ENCODE assay signal across 29 cellular contexts in the genomic region with DNA sequence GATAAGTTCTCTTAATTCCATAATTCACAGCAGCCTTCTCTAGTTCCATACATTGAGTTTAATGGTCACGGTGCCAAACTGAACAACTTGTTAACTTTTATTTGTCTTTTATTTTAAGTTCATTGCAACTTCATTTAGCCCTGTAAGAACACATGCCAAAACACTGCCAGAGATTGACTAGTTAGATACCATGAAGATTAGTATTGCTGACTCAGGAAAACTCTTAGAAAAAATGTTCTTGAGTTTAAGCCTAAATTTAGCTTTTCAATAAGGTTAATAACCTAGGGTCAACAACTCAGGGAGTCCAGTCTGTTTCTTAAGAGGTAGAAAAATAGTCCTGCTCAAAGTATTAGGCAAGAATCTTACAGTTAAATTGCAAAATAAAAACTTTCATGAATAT. TPM values are rescaled to one million over a fixed set of nuclear protein-coding genes. Genes with fewer than 3 reads are reported as not detected.
A peak's percentile ranks its signal among the peaks of the same experiment; 100 is the strongest.
DNase-seq lines count a peak whose midpoint lies in the region; ATAC-seq, FAIRE-seq and TF ChIP-seq lines count a peak whose summit lies in the region.
"Had no signal": no experiment of that assay in that cellular context is flagged by ENCODE, and none has a peak within 500 bp of the region (broad histone marks: within the 10 kb centered on the region; RNA-seq: fewer than 3 reads in every experiment).

No MANE protein-coding gene starts in this region.

- H3K27ac ChIP-seq in HepG2 (ENCODE audit: extremely low read length, insufficient read depth, low read length) (no peak overlapping the region), right lobe of liver (no peak overlapping the region), K562 (ENCODE audit: extremely low read depth, low read depth, low read length) (no peak overlapping the region), pancreas (no peak overlapping the region)
- H3K27ac ChIP-seq: 22Rv1, BLaER1 had no signal

- TF ChIP-seq POLR2A in HepG2 (IDR thresholded peaks at IDR 0.05; ENCODE audit: insufficient read depth in 1 of 2, low read depth in 2 of 2, low read length in 2 of 2) (no peak), right lobe of liver (IDR thresholded peaks at IDR 0.05) (no peak), K562 (conservative IDR thresholded peaks at IDR 0.05) (no peak)

- H2AFZ ChIP-seq in HepG2 (ENCODE audit: low read length) (no peak overlapping the region), K562 (ENCODE audit: low read depth, low read length) (no peak overlapping the region)

- TF ChIP-seq EP300 in HepG2 (IDR thresholded peaks at IDR 0.05; ENCODE audit: low read depth in 2 of 2, low read length in 2 of 2) (no peak), HepG2 (CRISPR knock-in tag; IDR thresholded peaks at IDR 0.05; ENCODE audit: borderline replicate concordance) (no peak), K562 (IDR thresholded peaks at IDR 0.05; ENCODE audit: low read length) (no peak)

- H3K4me2 ChIP-seq in HepG2 (ENCODE audit: low read depth, low read length), result no peak overlapping the region
- no peak overlapping the region for H3K4me2 ChIP-seq in K562 (ENCODE audit: insufficient read depth, low read length)
- H3K4me2 ChIP-seq: BLaER1 had no signal

- CTCF ChIA-PET in HepG2 (lab: Yijun Ruan, JAX; ENCODE audit: low intra/inter-chr PET ratio, low total read pairs), result no interaction called here
- CTCF ChIA-PET in K562 (lab: Yijun Ruan, JAX; ENCODE audit: low intra/inter-chr PET ratio), result no interaction called here

- no peak for FAIRE-seq in HepG2 (lab: Jason Lieb, UNC)
- no peak for FAIRE-seq in K562 (lab: Jason Lieb, UNC)
- peak; percentile 17 for FAIRE-seq in pancreas (lab: Jason Lieb, UNC)
- FAIRE-seq: GM12891 had no signal

- BruUV-seq in HepG2 (replicated peaks; lab: Mats Ljungman, UMichigan) (no TSS peak), K562 (replicated peaks; lab: Mats Ljungman, UMichigan) (no TSS peak)

- no peaks in the 10 kb centered on the region for H3K9me1 ChIP-seq in K562 (ENCODE audit: control insufficient read depth, insufficient read depth, low read length)

- no peak overlapping the region for H3K4me3 ChIP-seq in HepG2 (replicated peaks in 1 of 3; ENCODE audit: insufficient read depth in 1 of 3, low read depth in 2 of 3, low read length in 3 of 3)
- no peak overlapping the region for H3K4me3 ChIP-seq in right lobe of liver
- H3K4me3 ChIP-seq in K562, result no peak overlapping the region
- no peak overlapping the region for H3K4me3 ChIP-seq in pancreas
- H3K4me3 ChIP-seq: BLaER1 had no signal

- TF ChIP-seq RAD21 in HepG2 (CRISPR knock-in tag; IDR thresholded peaks at IDR 0.05) (no peak), K562 (CRISPR knock-in tag; conservative IDR thresholded peaks at IDR 0.05 in 1 of 2, IDR thresholded peaks at IDR 0.05 in 1 of 2) (no peak)

- TF ChIP-seq CTCF in HepG2 (CRISPR knock-in tag; IDR thresholded peaks at IDR 0.05), result no peak
- no peak for TF ChIP-seq CTCF in right lobe of liver (IDR thresholded peaks at IDR 0.05)
- TF ChIP-seq CTCF in K562 (IDR thresholded peaks at IDR 0.05 in 2 of 3, conservative IDR thresholded peaks at IDR 0.05 in 1 of 3; ENCODE audit: insufficient read depth in 2 of 3, low read depth in 1 of 3, low read length in 3 of 3), result no peak
- no peak for TF ChIP-seq CTCF in pancreas (IDR thresholded peaks at IDR 0.05)

- in situ Hi-C loops in HepG2 (cut with HindIII; ENCODE audit: extremely low pct_ligation_motif_present, low pct_unique_long_range_greater_than_20kb) (no loop called here), K562 (cut with MboI) (no loop called here)

- DNase-seq in HepG2 (ENCODE audit: low spot score) (no peak), right lobe of liver (no peak), K562 (ENCODE audit: extremely low read depth in 1 of 4, low spot score in 3 of 4) (no peak), pancreas (no peak), NCI-H510A (lab: John Stamatoyannopoulos, UW) (no peak)
- DNase-seq: ACHN; BE2C; C1 segment of cervical spinal cord; CD4-positive, alpha-beta memory T cell; CD4-positive, CD25-positive, alpha-beta regulatory T cell; CD8-positive, alpha-beta memory T cell; COR-L47; DMS 273 treated with DMSO at 0.1 percent for 48 hours; DMS153; DMS53; DMS79; DND-41; EL; GDM1 had no signal

- H4K20me1 ChIP-seq in HepG2 (ENCODE audit: insufficient read depth, low read length) (no peaks in the 10 kb centered on the region), K562 (replicated peaks; ENCODE audit: control insufficient read depth, insufficient read depth, low read length) (no peaks in the 10 kb centered on the region)
- H4K20me1 ChIP-seq: BLaER1 had no signal

- peaks cover 13% of the 10 kb centered on the region; the same call in 1 of the 2 replicates for H3K9me3 ChIP-seq in HepG2 (ENCODE audit: low read length)
- H3K9me3 ChIP-seq in right lobe of liver, result no peaks in the 10 kb centered on the region
- no peaks in the 10 kb centered on the region for H3K9me3 ChIP-seq in K562 (replicated peaks; ENCODE audit: control insufficient read depth, insufficient read depth, low read depth, low read length)
- H3K9me3 ChIP-seq in pancreas, result no peaks in the 10 kb centered on the region
- H3K9me3 ChIP-seq: BE2C, BLaER1 had no signal

- ATAC-seq in HepG2, result no peak
- ATAC-seq in right lobe of liver, result no peak
- no peak for ATAC-seq in K562
- ATAC-seq in pancreas, result no peak
- ATAC-seq in HG03565 (IDR thresholded peaks at IDR 0.05; ENCODE audit: unreplicated experiment), result no peak

- no peaks in the 10 kb centered on the region for H3K79me2 ChIP-seq in HepG2 (ENCODE audit: insufficient read depth, low read length)
- no peaks in the 10 kb centered on the region for H3K79me2 ChIP-seq in K562 (ENCODE audit: control insufficient read depth, insufficient read depth, low read length)

- H3K4me1 ChIP-seq in HepG2 (ENCODE audit: insufficient read depth, low read length), result no peaks in the 10 kb centered on the region
- H3K4me1 ChIP-seq in right lobe of liver, result no peaks in the 10 kb centered on the region
- no peaks in the 10 kb centered on the region for H3K4me1 ChIP-seq in K562 (replicated peaks in 1 of 2; ENCODE audit: control insufficient read depth in 2 of 2, insufficient read depth in 2 of 2, low read length in 2 of 2)
- no peaks in the 10 kb centered on the region for H3K4me1 ChIP-seq in pancreas
- H3K4me1 ChIP-seq: BE2C, BLaER1 had no signal

- intact Hi-C loops in HepG2 (cut with micrococcal nuclease; ENCODE audit: unreplicated experiment), result no loop called here
- intact Hi-C loops in right lobe of liver (cut with DNase I), result no loop called here
- intact Hi-C loops in K562 (cut with micrococcal nuclease), result no loop called here
- intact Hi-C loops in pancreas (cut with DNase I), result no loop called here

- no peaks in the 10 kb centered on the region for H3K36me3 ChIP-seq in HepG2 (replicated peaks in 1 of 2; ENCODE audit: control insufficient read depth in 1 of 2, insufficient read depth in 2 of 2, low read length in 2 of 2)
- no peaks in the 10 kb centered on the region for H3K36me3 ChIP-seq in right lobe of liver
- no peaks in the 10 kb centered on the region for H3K36me3 ChIP-seq in K562 (ENCODE audit: control insufficient read depth, insufficient read depth, low read length)
- no peaks in the 10 kb centered on the region for H3K36me3 ChIP-seq in pancreas
- H3K36me3 ChIP-seq: BE2C, BLaER1 had no signal

- POLR2A ChIA-PET in HepG2 (lab: Yijun Ruan, JAX), result no interaction called here
- POLR2A ChIA-PET in K562 (lab: Yijun Ruan, JAX), result no interaction called here

- no peak overlapping the region for H3K9ac ChIP-seq in HepG2 (ENCODE audit: insufficient read depth, low read depth, low read length)
- H3K9ac ChIP-seq in K562 (ENCODE audit: insufficient read depth in 1 of 2, low read depth in 2 of 2, low read length in 2 of 2), result no peak overlapping the region
- H3K9ac ChIP-seq: BLaER1 had no signal

- H3K27me3 ChIP-seq in HepG2 (ENCODE audit: control insufficient read depth in 1 of 2, insufficient read depth in 2 of 2, low read length in 2 of 2) (no peaks in the 10 kb centered on the region), right lobe of liver (peaks cover 0 to 3% of the 10 kb centered on the region in 2 donors), K562 (ENCODE audit: control insufficient read depth in 2 of 2, insufficient read depth in 2 of 2, low read length in 2 of 2) (no peaks in the 10 kb centered on the region), pancreas (peaks cover 0 to 7% (median 0%) of the 10 kb centered on the region in 4 donors)
- H3K27me3 ChIP-seq: BE2C had no signal

- 5% methylated on average over 1 of the region's 1 CpG for WGBS in HepG2 (ENCODE audit: low lambda C conversion rate)
- 63% methylated on average over 1 of the region's 1 CpG for WGBS in right lobe of liver (ENCODE audit: insufficient coverage, low coverage, low lambda C conversion rate, missing lambda C conversion rate)
- 0% methylated on average over 1 of the region's 1 CpG for WGBS in K562 (ENCODE audit: insufficient coverage, low coverage, missing lambda C conversion rate)
- WGBS in pancreas, 2 donors, result 66 to 67% methylated on average over 1 of the region's 1 CpG

RNA-seq across cellular contexts. Expression of gene SPANXN2, which starts 25.7 kb away (rescaled TPM):
- not detected in 2 replicates for total RNA-seq in HepG2 (2016; rRNA removed; fragmentation: Illumina TruSeq; extraction: Trizol)
- total RNA-seq in HepG2 (2016; cell fraction: cytosol; rRNA removed; fragmentation: Illumina TruSeq; extraction: Trizol; ENCODE audit: low read depth), result not detected in 2 replicates
- not detected in 2 replicates for total RNA-seq in HepG2 (2016; cell fraction: insoluble cytoplasmic fraction; rRNA removed; fragmentation: Illumina TruSeq; extraction: Trizol)
- total RNA-seq in HepG2 (2016; cell fraction: membrane; rRNA removed; fragmentation: Illumina TruSeq; extraction: Trizol), result not detected in 2 replicates
- not detected in 2 replicates for total RNA-seq in HepG2 (2016; cell fraction: nucleus; rRNA removed; fragmentation: Illumina TruSeq; extraction: Trizol)
- not detected in 2 replicates for polyA plus RNA-seq in HepG2 (2011; rRNA removed)
- polyA plus RNA-seq in HepG2 (2011; cell fraction: cytosol; rRNA removed), result not detected in 2 replicates
- polyA plus RNA-seq in HepG2 (2011; cell fraction: nucleus; rRNA removed), result not detected in 2 replicates
- not detected in 2 replicates for polyA plus RNA-seq in HepG2 (2012)
- not detected in 2 replicates for polyA plus RNA-seq in HepG2 (2016; cell fraction: cytosol; fragmentation: Illumina TruSeq; extraction: Trizol; ENCODE audit: low read depth)
- polyA plus RNA-seq in HepG2 (2016; cell fraction: insoluble cytoplasmic fraction; fragmentation: Illumina TruSeq; extraction: Trizol; ENCODE audit: low read depth), result not detected in 2 replicates
- polyA plus RNA-seq in HepG2 (2016; cell fraction: membrane; fragmentation: Illumina TruSeq; extraction: Trizol; ENCODE audit: low read depth), result not detected in 2 replicates
- not detected in 2 replicates for polyA plus RNA-seq in HepG2 (2016; cell fraction: nucleus; fragmentation: Illumina TruSeq; extraction: Trizol; ENCODE audit: insufficient read depth, low read depth)
- not detected in 2 replicates for polyA minus RNA-seq in HepG2 (2011; rRNA and poly(A)+ RNA removed; ENCODE audit: low replicate concordance)
- polyA minus RNA-seq in HepG2 (2011; cell fraction: cytosol; rRNA and poly(A)+ RNA removed), result not detected in 2 replicates
- polyA minus RNA-seq in HepG2 (2011; cell fraction: nucleus; rRNA and poly(A)+ RNA removed), result not detected in 2 replicates
- not detected for total RNA-seq in right lobe of liver
- not detected in 2 replicates for total RNA-seq in K562 (2011; cell fraction: chromatin; rRNA removed; ENCODE audit: low replicate concordance)
- not detected in 2 replicates for total RNA-seq in K562 (2011; cell fraction: nucleolus; rRNA removed)
- not detected in 2 replicates for total RNA-seq in K562 (2011; cell fraction: nucleoplasm; rRNA removed)
- total RNA-seq in K562 (2014; rRNA removed), result not detected in 2 replicates
- total RNA-seq in K562 (2014; rRNA removed; fragmentation: Illumina TruSeq; extraction: Trizol), result not detected in 2 replicates
- total RNA-seq in K562 (2015; rRNA removed; fragmentation: Illumina TruSeq; extraction: Trizol), result not detected in 2 replicates
- total RNA-seq in K562 (2021), result not detected in 2 replicates
- polyA plus RNA-seq in K562 (2011; rRNA removed), result not detected in 2 replicates
- polyA plus RNA-seq in K562 (2011; cell fraction: cytosol; rRNA removed), result not detected in 2 replicates
- not detected in 2 replicates for polyA plus RNA-seq in K562 (2011; cell fraction: nucleus; rRNA removed)
- not detected in 2 replicates for polyA plus RNA-seq in K562 (2012)
- polyA plus RNA-seq in K562 (2014; fragmentation: Illumina TruSeq; extraction: Trizol), result not detected in 2 replicates
- not detected for polyA plus RNA-seq in K562 (2014; fragmentation: Nextera tagmentation; extraction: Ambion mirVana)
- not detected in 2 replicates for polyA plus RNA-seq in K562 (2014; rRNA removed)
- not detected in 2 replicates for polyA minus RNA-seq in K562 (2011; rRNA and poly(A)+ RNA removed)
- not detected in 2 replicates for polyA minus RNA-seq in K562 (2011; cell fraction: cytosol; rRNA and poly(A)+ RNA removed)
- polyA minus RNA-seq in K562 (2011; cell fraction: nucleus; rRNA and poly(A)+ RNA removed), result not detected in 2 replicates
- not detected for total RNA-seq in pancreas
- not detected for polyA plus RNA-seq in pancreas
- total RNA-seq: A172; A673; CD4-positive, alpha-beta memory T cell; CD4-positive, CD25-positive, alpha-beta regulatory T cell; CD8-positive, alpha-beta memory T cell; Daoy; G401 had no signal
- polyA plus RNA-seq: AG04450; CD14-positive monocyte; CD4-positive, alpha-beta memory T cell; CD4-positive, CD25-positive, alpha-beta regulatory T cell; CD8-positive, alpha-beta memory T cell had no signal

RNA-seq across cellular contexts. Expression of gene SLITRK4, which starts 59.0 kb away (rescaled TPM):
- total RNA-seq in HepG2 (2016; rRNA removed; fragmentation: Illumina TruSeq; extraction: Trizol) (not detected in 2 replicates), right lobe of liver (under 1 TPM in 5 of 6 experiments, not detected in 1; 0.02 to 0.43 (median 0.09) TPM), K562 (2014; rRNA removed) (not detected in 2 replicates), K562 (2014; rRNA removed; fragmentation: Illumina TruSeq; extraction: Trizol) (not detected in 2 replicates), K562 (2015; rRNA removed; fragmentation: Illumina TruSeq; extraction: Trizol) (not detected in 2 replicates), K562 (2021) (not detected in 2 replicates), pancreas (1 to 10 TPM in 2 of 6 donors, under 1 TPM in 4; 0.32 to 1.3 (median 0.60) TPM)
- not detected in 2 replicates for total RNA-seq in HepG2 (2016; cell fraction: cytosol; rRNA removed; fragmentation: Illumina TruSeq; extraction: Trizol; ENCODE audit: low read depth)
- not detected in 2 replicates for total RNA-seq in HepG2 (2016; cell fraction: insoluble cytoplasmic fraction; rRNA removed; fragmentation: Illumina TruSeq; extraction: Trizol)
- not detected in 2 replicates for total RNA-seq in HepG2 (2016; cell fraction: membrane; rRNA removed; fragmentation: Illumina TruSeq; extraction: Trizol)
- total RNA-seq in HepG2 (2016; cell fraction: nucleus; rRNA removed; fragmentation: Illumina TruSeq; extraction: Trizol), result not detected in 2 replicates
- polyA plus RNA-seq in HepG2 (2011; rRNA removed) (not detected in 2 replicates), K562 (2011; rRNA removed) (not detected in 2 replicates), K562 (2014; fragmentation: Illumina TruSeq; extraction: Trizol) (not detected in 2 replicates), K562 (2014; fragmentation: Nextera tagmentation; extraction: Ambion mirVana) (not detected), K562 (2014; rRNA removed) (not detected in 2 replicates), pancreas (under 1 TPM; 0.07 to 0.19 TPM)
- not detected in 2 replicates for polyA plus RNA-seq in HepG2 (2011; cell fraction: cytosol; rRNA removed)
- polyA plus RNA-seq in HepG2 (2011; cell fraction: nucleus; rRNA removed), result not detected in 2 replicates
- not detected in 2 replicates for polyA plus RNA-seq in HepG2 (2012)
- not detected in 2 replicates for polyA plus RNA-seq in HepG2 (2016; cell fraction: cytosol; fragmentation: Illumina TruSeq; extraction: Trizol; ENCODE audit: low read depth)
- polyA plus RNA-seq in HepG2 (2016; cell fraction: insoluble cytoplasmic fraction; fragmentation: Illumina TruSeq; extraction: Trizol; ENCODE audit: low read depth), result not detected in 2 replicates
- not detected in 2 replicates for polyA plus RNA-seq in HepG2 (2016; cell fraction: membrane; fragmentation: Illumina TruSeq; extraction: Trizol; ENCODE audit: low read depth)
- not detected in 2 replicates for polyA plus RNA-seq in HepG2 (2016; cell fraction: nucleus; fragmentation: Illumina TruSeq; extraction: Trizol; ENCODE audit: insufficient read depth, low read depth)
- polyA minus RNA-seq in HepG2 (2011; rRNA and poly(A)+ RNA removed; ENCODE audit: low replicate concordance), result 7.2 TPM in 1 of 2 replicates, not detected in the other
- polyA minus RNA-seq in HepG2 (2011; cell fraction: cytosol; rRNA and poly(A)+ RNA removed), result 0.10 TPM in 1 of 2 replicates, not detected in the other
- not detected in 2 replicates for polyA minus RNA-seq in HepG2 (2011; cell fraction: nucleus; rRNA and poly(A)+ RNA removed)
- not detected in 2 replicates for total RNA-seq in K562 (2011; cell fraction: chromatin; rRNA removed; ENCODE audit: low replicate concordance)
- total RNA-seq in K562 (2011; cell fraction: nucleolus; rRNA removed), result not detected in 2 replicates
- not detected in 2 replicates for total RNA-seq in K562 (2011; cell fraction: nucleoplasm; rRNA removed)
- polyA plus RNA-seq in K562 (2011; cell fraction: cytosol; rRNA removed), result not detected in 2 replicates
- not detected in 2 replicates for polyA plus RNA-seq in K562 (2011; cell fraction: nucleus; rRNA removed)
- not detected in 2 replicates for polyA plus RNA-seq in K562 (2012)
- not detected in 2 replicates for polyA minus RNA-seq in K562 (2011; rRNA and poly(A)+ RNA removed)
- not detected in 2 replicates for polyA minus RNA-seq in K562 (2011; cell fraction: cytosol; rRNA and poly(A)+ RNA removed)
- polyA minus RNA-seq in K562 (2011; cell fraction: nucleus; rRNA and poly(A)+ RNA removed), result not detected in 2 replicates
- total RNA-seq: A172; A673; CD4-positive, alpha-beta memory T cell; CD4-positive, CD25-positive, alpha-beta regulatory T cell; CD8-positive, alpha-beta memory T cell; Daoy; G401 had no signal
- polyA plus RNA-seq: AG04450; CD4-positive, alpha-beta memory T cell; CD4-positive, CD25-positive, alpha-beta regulatory T cell; CD8-positive, alpha-beta memory T cell had no signal

Comparison
In these comparisons a context has a peak if more than half of its experiments do, and no peak if none do; other contexts are left out.
1. Of the 241 proteins assayed by ChIP-seq in both HepG2 and K562: peak only in HepG2: none; only in K562: none; in both: MAFF and MAFK; in neither: 239.